1 cellular context compared by ENCODE assay signal in the genomic region with DNA sequence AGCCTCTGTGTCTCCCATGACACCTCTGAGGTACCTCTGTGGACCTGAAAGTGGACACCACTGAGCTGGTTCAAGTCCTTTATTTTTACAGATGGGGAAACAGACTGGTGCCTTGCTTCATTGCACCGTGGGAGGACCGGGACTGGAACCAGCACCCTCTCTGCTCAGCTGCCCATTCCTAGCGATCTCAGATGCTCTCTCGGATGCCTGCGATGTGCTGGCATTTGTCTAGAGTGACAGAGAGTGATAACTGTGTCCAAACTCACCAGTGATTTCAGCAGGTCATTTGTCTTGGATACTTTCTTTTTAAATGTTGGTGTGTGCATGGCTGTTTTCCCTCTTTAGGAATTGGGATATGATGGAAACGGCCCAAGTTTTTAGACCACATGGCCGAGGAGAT.
TF ChIP-seq lines count a peak whose summit lies in the region.

No MANE protein-coding gene starts in this region.

TF ChIP-seq in SK-N-SH, 30 proteins besides CTCF, POLR2A, EP300 and RAD21 (continued from another document):
- TF ChIP-seq, protein P1, sequence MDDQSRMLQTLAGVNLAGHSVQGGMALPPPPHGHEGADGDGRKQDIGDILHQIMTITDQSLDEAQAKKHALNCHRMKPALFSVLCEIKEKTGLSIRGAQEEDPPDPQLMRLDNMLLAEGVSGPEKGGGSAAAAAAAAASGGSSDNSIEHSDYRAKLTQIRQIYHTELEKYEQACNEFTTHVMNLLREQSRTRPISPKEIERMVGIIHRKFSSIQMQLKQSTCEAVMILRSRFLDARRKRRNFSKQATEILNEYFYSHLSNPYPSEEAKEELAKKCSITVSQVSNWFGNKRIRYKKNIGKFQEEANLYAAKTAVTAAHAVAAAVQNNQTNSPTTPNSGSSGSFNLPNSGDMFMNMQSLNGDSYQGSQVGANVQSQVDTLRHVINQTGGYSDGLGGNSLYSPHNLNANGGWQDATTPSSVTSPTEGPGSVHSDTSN (IDR thresholded peaks at IDR 0.05), result no peak
- TF ChIP-seq ELF1 (IDR thresholded peaks at IDR 0.05), result no peak
- no peak for TF ChIP-seq FOXJ3 (CRISPR knock-in tag; IDR thresholded peaks at IDR 0.05)
